ENCODE assay signal across 17 cellular contexts in genomic region chr7:26497801-26498596, GRCh38.
"Had no signal": no experiment of that assay in that cellular context is flagged by ENCODE, and none has a peak within 500 bp of the region (broad histone marks: within the 10 kb centered on the region; RNA-seq: fewer than 3 reads in every experiment).

No MANE protein-coding gene starts in this region.

- FAIRE-seq: islet of Langerhans, TTC549 had no signal

- ATAC-seq: naive thymus-derived CD8-positive, alpha-beta T cell had no signal

- DNase-seq: activated CD4-positive, alpha-beta T cell treated with anti-CD3 and anti-CD28 coated beads, Interleukin-2, amount 10 ng/mL, durations not matched to agents 24 days and 14 days; activated CD4-positive, CD25-positive, alpha-beta regulatory T cell; activated naive CD8-positive, alpha-beta T cell treated with anti-CD3 and anti-CD28 coated beads for 36 hours; foreskin melanocyte; head of caudate nucleus; left ventricle myocardium inferior; naive thymus-derived CD8-positive, alpha-beta T cell; posterior cingulate gyrus; stimulated activated CD4-positive, alpha-beta T cell treated with anti-CD3 and anti-CD28 coated beads, Interleukin-4, amount 100 ng/mL, for 24 hours; stimulated activated naive CD4-positive, alpha-beta T cell treated with Interleukin-2 at 50 U/mL for 16 hours; substantia nigra; transverse colon had no signal

- H3K4me1 ChIP-seq: left ventricle myocardium inferior, vagina had no signal

- H3K36me3 ChIP-seq: left ventricle myocardium inferior, transverse colon, vagina had no signal

- H3K4me3 ChIP-seq: coronary artery, left ventricle myocardium inferior, skin epidermis, transverse colon, vagina had no signal

- H3K27ac ChIP-seq: coronary artery, left ventricle myocardium inferior, skin epidermis, transverse colon, vagina had no signal

- H3K9me3 ChIP-seq: left ventricle myocardium inferior, transverse colon, vagina had no signal

- H3K27me3 ChIP-seq: transverse colon, vagina had no signal
